In the genomic region with DNA sequence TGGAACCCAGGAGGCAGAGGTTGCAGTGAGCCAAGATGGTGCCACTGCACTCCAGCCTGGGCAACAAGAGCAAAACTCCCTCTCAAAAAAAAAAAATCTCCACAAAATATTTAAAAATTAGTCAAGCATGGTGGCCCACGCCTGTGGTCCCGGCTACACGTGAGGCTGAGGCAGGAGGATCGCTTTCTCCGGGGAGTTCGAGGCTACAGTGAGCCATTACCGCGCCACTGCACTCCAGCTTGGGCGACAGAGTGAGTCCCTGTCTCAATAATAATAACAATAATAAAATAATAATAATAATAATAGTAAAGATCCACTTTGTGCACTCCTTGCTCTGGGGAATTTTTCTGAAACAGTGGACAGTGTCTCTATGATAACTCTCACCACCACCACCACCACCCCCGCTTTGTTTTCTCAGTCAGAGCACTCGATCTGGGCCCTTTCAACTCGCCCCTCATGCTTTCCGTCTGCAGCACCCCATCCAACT, we compare ENCODE assay signal across 13 cellular contexts. TPM values are rescaled to one million over a fixed set of nuclear protein-coding genes. Genes with fewer than 3 reads are reported as not detected.
DNase-seq lines count a peak whose midpoint lies in the region; ATAC-seq and TF ChIP-seq lines count a peak whose summit lies in the region.
"Had no signal": no experiment of that assay in that cellular context is flagged by ENCODE, and none has a peak within 500 bp of the region (broad histone marks: within the 10 kb centered on the region; RNA-seq: fewer than 3 reads in every experiment).

No MANE protein-coding gene starts in this region.

- H3K9me3 Mint-ChIP-seq in activated T-cell treated with anti-CD3 and anti-CD28 coated beads, Interleukin-2, amount 50 U/mL, for 72 hours: peaks cover 4% of the 10 kb centered on the region in 2 donors
- H3K9me3 Mint-ChIP-seq in immature natural killer cell: peaks cover 0 to 2% (median 0%) of the 10 kb centered on the region in 6 donors
- H3K9me3 Mint-ChIP-seq: type B pancreatic cell had no signal

- H3K4me3 Mint-ChIP-seq in activated T-cell treated with anti-CD3 and anti-CD28 coated beads, Interleukin-2, amount 50 U/mL, for 72 hours: peak overlapping the region; percentile 80 to 91
- H3K4me3 Mint-ChIP-seq in T-helper 17 cell (peak overlapping the region; percentile 92), immature natural killer cell (peak overlapping the region; percentile 14 to 92 (median 89))
- H3K4me3 Mint-ChIP-seq: type B pancreatic cell had no signal

- no peaks in the 10 kb centered on the region for H3K36me3 ChIP-seq in thoracic aorta
- H3K36me3 ChIP-seq: SJCRH30 had no signal

- H3K4me1 Mint-ChIP-seq in activated T-cell treated with anti-CD3 and anti-CD28 coated beads, Interleukin-2, amount 50 U/mL, for 72 hours (ENCODE audit: low read depth): peaks cover 46% of the 10 kb centered on the region
- peaks cover 21% of the 10 kb centered on the region for H3K4me1 Mint-ChIP-seq in T-helper 17 cell
- peaks cover 0 to 21% of the 10 kb centered on the region in 2 donors for H3K4me1 Mint-ChIP-seq in immature natural killer cell

- peaks cover 0 to 4% of the 10 kb centered on the region in 2 donors for H3K4me1 ChIP-seq in thoracic aorta (ENCODE audit: control insufficient read depth in 1 of 2, low read depth in 2 of 2)
- H3K4me1 ChIP-seq: SJCRH30 had no signal

- H3K27ac Mint-ChIP-seq in activated T-cell treated with anti-CD3 and anti-CD28 coated beads, Interleukin-2, amount 50 U/mL, for 72 hours: peak overlapping the region; percentile 91
- H3K27ac Mint-ChIP-seq in T-helper 17 cell: peak overlapping the region; percentile 95
- peak overlapping the region in 5 of 6 donors; percentile 88 to 97 (median 94) for H3K27ac Mint-ChIP-seq in immature natural killer cell
- H3K27ac Mint-ChIP-seq: type B pancreatic cell had no signal

- no peaks in the 10 kb centered on the region for H3K27me3 ChIP-seq in thoracic aorta (replicated peaks; ENCODE audit: insufficient read depth)
- H3K27me3 ChIP-seq: hepatocyte, SJCRH30 had no signal

- no peak for DNase-seq in activated T-cell treated with anti-CD3 and anti-CD28 coated beads, Interleukin-2, amount 50 U/mL, for 72 hours
- DNase-seq in activated T-cell treated with anti-CD3 and anti-CD28 coated beads for 4 hours (no peak), T-helper 17 cell (no peak), immature natural killer cell (no peak), thoracic aorta (ENCODE audit: low spot score) (no peak), kidney tubule cell (ENCODE audit: low spot score) (no peak), dedifferentiated amniotic fluid mesenchymal stem cell (ENCODE audit: extremely low spot score) (no peak), COLO829 (ENCODE audit: low spot score) (no peak)
- DNase-seq: NCI-H510A treated with DMSO at 0.1 percent for 48 hours had no signal

- no peaks in the 10 kb centered on the region for H3K9me3 ChIP-seq in T-helper 17 cell (ENCODE audit: control insufficient read depth, low read length, poor library complexity, severe bottlenecking)
- no peaks in the 10 kb centered on the region for H3K9me3 ChIP-seq in thoracic aorta
- H3K9me3 ChIP-seq: SJCRH30 had no signal

- H3K36me3 Mint-ChIP-seq in activated T-cell treated with anti-CD3 and anti-CD28 coated beads, Interleukin-2, amount 50 U/mL, for 72 hours (ENCODE audit: insufficient read depth in 2 of 2): peaks cover 16 to 23% of the 10 kb centered on the region in 2 donors
- H3K36me3 Mint-ChIP-seq in T-helper 17 cell (ENCODE audit: low read depth): no peaks in the 10 kb centered on the region
- H3K36me3 Mint-ChIP-seq in immature natural killer cell: no peaks in the 10 kb centered on the region

- H3K27ac ChIP-seq in thoracic aorta: peak overlapping the region in 1 of 2 donors; percentile 95
- H3K27ac ChIP-seq: hepatocyte, HL-60 had no signal

- no peak for ATAC-seq in activated T-cell treated with anti-CD3 and anti-CD28 coated beads, Interleukin-2, amount 50 U/mL, for 72 hours (replicated peaks in 1 of 2)
- no peak for ATAC-seq in T-helper 17 cell
- ATAC-seq in thoracic aorta (ENCODE audit: insufficient number of reproducible peaks, low FRiP score, low read depth): no peak

- no peak for TF ChIP-seq CTCF in thoracic aorta (IDR thresholded peaks at IDR 0.05)

- H3K4me3 ChIP-seq in thoracic aorta: peak overlapping the region; percentile 83
- H3K4me3 ChIP-seq: hepatocyte had no signal

- H3K27me3 Mint-ChIP-seq in activated T-cell treated with anti-CD3 and anti-CD28 coated beads, Interleukin-2, amount 50 U/mL, for 72 hours (ENCODE audit: low read depth): no peaks in the 10 kb centered on the region
- no peaks in the 10 kb centered on the region for H3K27me3 Mint-ChIP-seq in T-helper 17 cell
- H3K27me3 Mint-ChIP-seq in immature natural killer cell (ENCODE audit: low read depth in 3 of 3): peaks cover 11 to 17% (median 15%) of the 10 kb centered on the region in 3 donors
- H3K27me3 Mint-ChIP-seq: type B pancreatic cell had no signal

RNA-seq across cellular contexts. Expression of gene NAPSA, which starts 8.7 kb away (rescaled TPM):
- total RNA-seq in activated T-cell treated with anti-CD3 and anti-CD28 coated beads, Interleukin-2, amount 50 U/mL, for 72 hours: 10 to 100 TPM; 43.2 to 53.3 TPM
- total RNA-seq in T-helper 17 cell: under 1 TPM; 0.73 to 0.99 TPM
- polyA plus RNA-seq in immature natural killer cell: 1 to 10 TPM in 1 of 3 donors, under 1 TPM in 1, not detected in 1; 0.50 to 2.2 TPM
- total RNA-seq in thoracic aorta: not detected

RNA-seq across cellular contexts. Expression of gene NR1H2, which starts 19.5 kb away (rescaled TPM):
- total RNA-seq in activated T-cell treated with anti-CD3 and anti-CD28 coated beads, Interleukin-2, amount 50 U/mL, for 72 hours: 10 to 100 TPM; 68.2 to 80.1 TPM
- 100 to 1,000 TPM; 208 to 276 TPM for total RNA-seq in T-helper 17 cell
- 10 to 100 TPM; 65.0 to 84.9 (median 68.8) TPM for polyA plus RNA-seq in immature natural killer cell
- 100 to 1,000 TPM; 113 to 138 TPM for total RNA-seq in thoracic aorta

RNA-seq across cellular contexts. Expression of gene POLD1, which starts 27.4 kb away (rescaled TPM):
- total RNA-seq in activated T-cell treated with anti-CD3 and anti-CD28 coated beads, Interleukin-2, amount 50 U/mL, for 72 hours: 100 to 1,000 TPM; 133 to 162 TPM
- total RNA-seq in T-helper 17 cell: 10 to 100 TPM; 23.5 to 26.6 TPM
- polyA plus RNA-seq in immature natural killer cell: 10 to 100 TPM; 14.5 to 24.8 (median 22.8) TPM
- 10 to 100 TPM; 12.8 to 39.5 TPM for total RNA-seq in thoracic aorta

RNA-seq across cellular contexts. Expression of gene KCNC3, which starts 27.6 kb away (rescaled TPM):
- total RNA-seq in activated T-cell treated with anti-CD3 and anti-CD28 coated beads, Interleukin-2, amount 50 U/mL, for 72 hours: 1 to 10 TPM; 5.2 to 8.3 TPM
- 1 to 10 TPM; 1.4 to 2.0 TPM for total RNA-seq in T-helper 17 cell
- not detected for polyA plus RNA-seq in immature natural killer cell
- 1 to 10 TPM; 1.3 to 4.2 TPM for total RNA-seq in thoracic aorta

Comparison
In these comparisons a context has a peak if more than half of its experiments do, and no peak if none do; other contexts are left out.
1. RNA of gene NAPSA, which starts 8.7 kb away (total RNA-seq): 43.2 to 53.3 TPM in activated T-cell treated with anti-CD3 and anti-CD28 coated beads, Interleukin-2, amount 50 U/mL, for 72 hours; 0.73 to 0.99 TPM in T-helper 17 cell and not detected in thoracic aorta; every median in the first group is over 10 times any median in the second.
2. Peak in every context shown above with its lines, with median percentiles within 50 percentile points of each other: H3K27ac Mint-ChIP-seq and H3K4me3 Mint-ChIP-seq.